Comparison of ENCODE assay signal across 9 cellular contexts in the genomic region with DNA sequence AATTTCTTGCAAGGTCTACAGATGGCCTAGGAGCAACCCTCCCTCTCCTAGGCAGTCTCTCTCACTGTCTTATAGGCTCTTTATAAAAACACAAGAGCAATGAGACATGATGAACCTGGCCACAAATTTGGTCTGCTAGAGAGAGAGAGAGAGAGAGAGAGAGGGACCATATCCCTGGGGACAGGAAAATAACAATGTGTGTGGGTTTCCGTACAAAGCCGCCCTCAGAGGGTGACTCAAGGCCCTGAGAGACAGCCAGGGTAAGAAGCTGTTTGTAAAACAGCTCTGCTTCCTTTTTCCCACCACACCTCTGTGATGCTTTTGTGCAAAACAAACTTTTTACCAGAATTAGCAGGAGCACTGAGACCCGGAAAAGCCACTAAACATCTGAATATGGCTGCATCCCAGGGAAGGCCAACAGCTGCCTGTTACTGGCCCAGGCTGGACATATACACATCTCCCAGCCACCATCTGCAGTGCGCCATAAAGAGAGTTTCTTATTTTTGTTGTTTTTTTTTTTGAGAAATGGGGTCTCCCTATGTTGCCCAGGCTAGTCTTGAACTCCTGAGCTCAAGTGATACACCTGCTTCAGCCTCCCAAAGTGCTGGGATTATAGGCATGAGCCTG. TPM values are rescaled to one million over a fixed set of nuclear protein-coding genes. Genes with fewer than 3 reads are reported as not detected.
DNase-seq lines count a peak whose midpoint lies in the region; TF ChIP-seq lines count a peak whose summit lies in the region.
"Had no signal": no experiment of that assay in that cellular context is flagged by ENCODE, and none has a peak within 500 bp of the region (broad histone marks: within the 10 kb centered on the region; RNA-seq: fewer than 3 reads in every experiment).

No MANE protein-coding gene starts in this region.

- in situ Hi-C loops in GM13976 (cut with MboI; ENCODE audit: low sequenced_read_pairs, unreplicated experiment): loop anchor here (10.0 kb wide), 1 partner anchor 311 kb away; no protein-coding TSS in a partner anchor

- H3K36me3 ChIP-seq in BE2C: no peaks in the 10 kb centered on the region

- no peak for TF ChIP-seq CTCF in GM13976 (IDR thresholded peaks at IDR 0.05; ENCODE audit: borderline replicate concordance, control extremely low read depth, extremely low read depth, insufficient read depth, missing control alignments)
- TF ChIP-seq CTCF in BE2C (IDR thresholded peaks at IDR 0.05; ENCODE audit: low read depth, low read length): no peak

- no peak overlapping the region for H3K4me3 ChIP-seq in BE2C (ENCODE audit: low read depth, low read length)

- H3K4me1 ChIP-seq in BE2C: no peaks in the 10 kb centered on the region

- H3K27me3 ChIP-seq in BE2C: no peaks in the 10 kb centered on the region; the same call in 1 of the 2 replicates

- no peaks in the 10 kb centered on the region for H3K9me3 ChIP-seq in BE2C

- DNase-seq in GM13976 (ENCODE audit: low spot score) (peak; percentile 47), M059J (ENCODE audit: low read depth) (peak; percentile 8), NCI-H2227 treated with DMSO at 0.1 percent for 48 hours (lab: John Stamatoyannopoulos, UW) (no peak), DMS79 (lab: John Stamatoyannopoulos, UW) (no peak), BE2C (no peak), NCI-H2171 treated with DMSO at 0.1 percent for 48 hours (lab: John Stamatoyannopoulos, UW) (no peak)
- peak; percentile 74 for DNase-seq in activated naive CD4-positive, alpha-beta T cell treated with Interleukin-2 at 50 U/mL for 16 hours
- peak in 2 of 3 donors; percentile 54 to 63 for DNase-seq in stimulated activated CD4-positive, alpha-beta T cell treated with anti-CD3 and anti-CD28 coated beads, Interleukin-12 subunit alpha, Interleukin-12 subunit beta, amount 100 ng/mL, for 48 hours (ENCODE audit: low read depth in 2 of 3, low spot score in 1 of 3)

RNA-seq across cellular contexts. Expression of a gene that starts 18.4 kb away (rescaled TPM):
- total RNA-seq in M059J (2014; rRNA removed; shearing (Covaris generic)): not detected in 2 replicates
- 1.3 TPM for polyA plus RNA-seq in BE2C (2012; ENCODE audit: insufficient read depth, insufficient read length, low read depth)

RNA-seq across cellular contexts. Expression of a gene that starts 39.2 kb away (rescaled TPM):
- total RNA-seq in M059J (2014; rRNA removed; shearing (Covaris generic)): 0.07 TPM in 1 of 2 replicates, not detected in the other
- not detected for polyA plus RNA-seq in BE2C (2012; ENCODE audit: insufficient read depth, insufficient read length, low read depth)
- total RNA-seq: SK-MEL-5 had no signal

RNA-seq across cellular contexts. Expression of a gene that starts 44.6 kb away (rescaled TPM):
- not detected in 2 replicates for total RNA-seq in M059J (2014; rRNA removed; shearing (Covaris generic))
- polyA plus RNA-seq in BE2C (2012; ENCODE audit: insufficient read depth, insufficient read length, low read depth): 4.0 TPM

RNA-seq across cellular contexts. Expression of a gene that starts 45.0 kb away (rescaled TPM):
- total RNA-seq in M059J (2014; rRNA removed; shearing (Covaris generic)): 0.34 TPM in 1 of 2 replicates, not detected in the other
- polyA plus RNA-seq in BE2C (2012; ENCODE audit: insufficient read depth, insufficient read length, low read depth): 1.9 TPM
- total RNA-seq: SK-MEL-5 had no signal

Comparison
In these comparisons a context has a peak if more than half of its experiments do, and no peak if none do; other contexts are left out.
1. DNase-seq: peak in GM13976 (single experiment), M059J (single experiment), activated naive CD4-positive, alpha-beta T cell treated with Interleukin-2 at 50 U/mL for 16 hours (single experiment) and stimulated activated CD4-positive, alpha-beta T cell treated with anti-CD3 and anti-CD28 coated beads, Interleukin-12 subunit alpha, Interleukin-12 subunit beta, amount 100 ng/mL, for 48 hours (2 of 3); none in NCI-H2227 treated with DMSO at 0.1 percent for 48 hours (single experiment), DMS79 (single experiment), BE2C (single experiment) and NCI-H2171 treated with DMSO at 0.1 percent for 48 hours (single experiment).